ENCODE assay signal across 16 cellular contexts in genomic region chr12:32198555-32198954, GRCh38.
DNase-seq lines count a peak whose midpoint lies in the region; ATAC-seq and TF ChIP-seq lines count a peak whose summit lies in the region.
"Had no signal": no experiment of that assay in that cellular context is flagged by ENCODE, and none has a peak within 500 bp of the region (broad histone marks: within the 10 kb centered on the region; RNA-seq: fewer than 3 reads in every experiment).

No MANE protein-coding gene starts in this region.

- intact Hi-C loops in gastrocnemius medialis (cut with DNase I; ENCODE audit: low total_unique reads), result no loop called here

- peaks cover 0 to 6% (median 0%) of the 10 kb centered on the region in 3 donors for H3K9me3 ChIP-seq in gastrocnemius medialis
- H3K9me3 ChIP-seq in WERI-Rb-1 (ENCODE audit: severe bottlenecking), result peaks cover 11% of the 10 kb centered on the region
- H3K9me3 ChIP-seq: neutrophil, upper lobe of right lung had no signal

- peaks cover 18% of the 10 kb centered on the region for H3K36me3 Mint-ChIP-seq in activated naive CD8-positive, alpha-beta T cell treated with anti-CD3 and anti-CD28 coated beads, Interleukin-2, amount 50 U/mL, for 24 hours (ENCODE audit: low read depth)

- H3K4me1 Mint-ChIP-seq in activated naive CD8-positive, alpha-beta T cell treated with anti-CD3 and anti-CD28 coated beads, Interleukin-2, amount 50 U/mL, for 24 hours, result peaks cover 6% of the 10 kb centered on the region

- no peaks in the 10 kb centered on the region for H3K27me3 ChIP-seq in kidney epithelial cell (ENCODE audit: control insufficient read depth, insufficient read depth, low read length)
- no peaks in the 10 kb centered on the region for H3K27me3 ChIP-seq in gastrocnemius medialis
- H3K27me3 ChIP-seq in WERI-Rb-1 (ENCODE audit: insufficient read depth, low read depth, severe bottlenecking), result no peaks in the 10 kb centered on the region
- H3K27me3 ChIP-seq: left lung, neutrophil, upper lobe of right lung had no signal

- no peaks in the 10 kb centered on the region for H3K36me3 ChIP-seq in kidney epithelial cell (ENCODE audit: control insufficient read depth, insufficient read depth, low read length)
- H3K36me3 ChIP-seq in gastrocnemius medialis, result no peaks in the 10 kb centered on the region
- H3K36me3 ChIP-seq in WERI-Rb-1, result no peaks in the 10 kb centered on the region; the same call in 1 of the 2 replicates
- H3K36me3 ChIP-seq: left lung, neutrophil, upper lobe of right lung had no signal

- TF ChIP-seq POLR2A in gastrocnemius medialis (IDR thresholded peaks at IDR 0.05), result no peak

- H3K4me3 ChIP-seq in kidney epithelial cell (ENCODE audit: low read depth, low read length), result no peak overlapping the region
- no peak overlapping the region for H3K4me3 ChIP-seq in gastrocnemius medialis
- H3K4me3 ChIP-seq in WERI-Rb-1 (ENCODE audit: low read depth, low read length), result no peak overlapping the region
- H3K4me3 ChIP-seq: left lung, smooth muscle cell, upper lobe of right lung had no signal

- in situ Hi-C loops in gastrocnemius medialis (cut with MboI; ENCODE audit: low sequenced_read_pairs in 4 of 4), result no loop called here

- H3K27me3 Mint-ChIP-seq in activated naive CD8-positive, alpha-beta T cell treated with anti-CD3 and anti-CD28 coated beads, Interleukin-2, amount 50 U/mL, for 24 hours, result no peaks in the 10 kb centered on the region

- H3K9me3 Mint-ChIP-seq in activated naive CD8-positive, alpha-beta T cell treated with anti-CD3 and anti-CD28 coated beads, Interleukin-2, amount 50 U/mL, for 24 hours, result peaks cover 24% of the 10 kb centered on the region

- H3K27ac Mint-ChIP-seq in activated naive CD8-positive, alpha-beta T cell treated with anti-CD3 and anti-CD28 coated beads, Interleukin-2, amount 50 U/mL, for 24 hours, result no peak overlapping the region
- H3K27ac Mint-ChIP-seq: T-helper 1 cell treated with Interleukin-12 subunit alpha and Interleukin-12 subunit beta and Interleukin-4 antibody, amounts not matched to agents 30 μg/mL and 1 μg/mL, for 36 hours had no signal

- no peaks in the 10 kb centered on the region for H3K4me1 ChIP-seq in gastrocnemius medialis
- H3K4me1 ChIP-seq: left lung, upper lobe of right lung had no signal

- TF ChIP-seq CTCF in kidney epithelial cell (IDR thresholded peaks at IDR 0.05; ENCODE audit: insufficient read depth, low read length, poor library complexity, severe bottlenecking) (no peak), gastrocnemius medialis (IDR thresholded peaks at IDR 0.05 in 4 of 5, conservative IDR thresholded peaks at IDR 0.05 in 1 of 5) (no peak), WERI-Rb-1 (IDR thresholded peaks at IDR 0.05; ENCODE audit: low read depth, low read length) (no peak)

- no peak overlapping the region for H3K4me3 Mint-ChIP-seq in activated naive CD8-positive, alpha-beta T cell treated with anti-CD3 and anti-CD28 coated beads, Interleukin-2, amount 50 U/mL, for 24 hours
- H3K4me3 Mint-ChIP-seq: T-helper 1 cell treated with Interleukin-12 subunit alpha and Interleukin-12 subunit beta and Interleukin-4 antibody, amounts not matched to agents 30 μg/mL and 1 μg/mL, for 36 hours had no signal

- DNase-seq in ELR (ENCODE audit: low read depth) (peak; percentile 91), HS-5 (ENCODE audit: low read depth) (peak; percentile 62), kidney epithelial cell (ENCODE audit: low read depth) (peak; percentile 21), NCI-H1417 treated with DMSO at 0.1 percent for 48 hours (lab: John Stamatoyannopoulos, UW) (no peak), gastrocnemius medialis (no peak), WERI-Rb-1 (no peak)
- DNase-seq in activated naive CD8-positive, alpha-beta T cell treated with anti-CD3 and anti-CD28 coated beads, Interleukin-2, amount 50 U/mL, for 24 hours, result no peak
- DNase-seq in stimulated activated CD4-positive, alpha-beta T cell treated with anti-CD3 and anti-CD28 coated beads, Interleukin-2, amount 100 ng/mL, for 48 hours, result no peak
- DNase-seq: COR-L47, head of caudate nucleus, left lung, NCI-H2171, upper lobe of right lung had no signal

- H3K27ac ChIP-seq in gastrocnemius medialis, result no peak overlapping the region
- H3K27ac ChIP-seq in WERI-Rb-1, result no peak overlapping the region
- H3K27ac ChIP-seq: left lung, neutrophil, upper lobe of right lung had no signal

- peak; percentile 73 for ATAC-seq in activated naive CD8-positive, alpha-beta T cell treated with anti-CD3 and anti-CD28 coated beads, Interleukin-2, amount 50 U/mL, for 24 hours
- no peak for ATAC-seq in gastrocnemius medialis
- ATAC-seq: left lung, upper lobe of right lung had no signal

Comparison
In these comparisons a context has a peak if more than half of its experiments do, and no peak if none do; other contexts are left out.
1. DNase-seq: peak in ELR (single experiment), HS-5 (single experiment) and kidney epithelial cell (single experiment); none in activated naive CD8-positive, alpha-beta T cell treated with anti-CD3 and anti-CD28 coated beads, Interleukin-2, amount 50 U/mL, for 24 hours (single experiment), NCI-H1417 treated with DMSO at 0.1 percent for 48 hours (single experiment), gastrocnemius medialis (0 of 2), WERI-Rb-1 (single experiment) and stimulated activated CD4-positive, alpha-beta T cell treated with anti-CD3 and anti-CD28 coated beads, Interleukin-2, amount 100 ng/mL, for 48 hours (0 of 2).